7 cellular contexts compared by ENCODE assay signal in the genomic region with DNA sequence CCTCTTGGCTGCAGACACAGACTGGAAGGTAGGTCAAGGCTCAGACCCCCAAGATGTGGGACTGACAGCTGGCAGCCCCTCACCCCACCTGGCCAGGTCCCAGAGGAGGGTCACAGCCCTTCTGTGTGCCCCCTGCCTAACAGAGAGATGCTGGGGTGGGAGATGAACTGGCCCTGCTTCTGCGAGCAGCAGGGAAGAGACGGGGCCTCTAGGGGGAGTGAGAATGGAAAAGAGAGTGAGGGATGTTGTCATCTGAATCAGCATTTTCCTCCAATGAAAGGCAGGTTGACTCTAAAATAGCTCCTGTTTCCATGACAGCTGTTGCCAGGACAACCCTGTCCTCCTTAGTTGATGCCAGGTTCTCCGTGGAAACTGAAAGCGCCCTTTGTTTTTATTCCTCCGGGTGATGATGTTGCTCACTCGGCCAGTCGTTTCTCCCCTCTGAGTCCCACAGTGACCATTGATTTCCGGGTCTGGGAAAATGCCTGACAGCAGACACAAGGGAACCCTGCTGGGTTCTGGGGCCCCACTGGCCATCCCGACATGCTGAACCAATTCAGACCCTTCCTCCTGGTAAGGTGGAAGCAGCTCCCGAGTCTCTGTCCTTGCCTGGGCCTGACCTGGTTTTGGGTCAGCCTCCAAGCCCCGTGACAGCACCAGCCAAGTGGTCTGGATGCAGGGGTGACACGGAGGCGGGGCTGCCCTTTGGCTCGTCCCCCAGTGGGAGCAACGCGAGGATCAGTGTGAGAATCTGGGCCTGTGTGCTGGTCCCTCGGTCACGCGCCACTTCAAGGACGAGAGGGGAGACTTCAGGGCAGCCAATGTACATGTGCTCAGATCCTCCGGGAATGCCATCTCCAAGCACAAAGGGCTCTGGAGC. TPM values are rescaled to one million over a fixed set of nuclear protein-coding genes. Genes with fewer than 3 reads are reported as not detected.
DNase-seq lines count a peak whose midpoint lies in the region; ATAC-seq and TF ChIP-seq lines count a peak whose summit lies in the region.

No MANE protein-coding gene starts in this region.

- H3K4me3 ChIP-seq in GM12875 (ENCODE audit: low read depth, low read length): no peak overlapping the region

- peak overlapping the region; percentile 98 for H3K27ac ChIP-seq in caudate nucleus (ENCODE audit: low read depth, low read length)

- peaks cover 13% of the 10 kb centered on the region for H3K27me3 Mint-ChIP-seq in T-helper 17 cell
- peaks cover 6 to 8% (median 6%) of the 10 kb centered on the region in 3 donors for H3K27me3 Mint-ChIP-seq in immature natural killer cell (ENCODE audit: low read depth in 3 of 3)

- no peaks in the 10 kb centered on the region for H3K9me3 ChIP-seq in T-helper 17 cell (ENCODE audit: control insufficient read depth, low read length, poor library complexity, severe bottlenecking)

- no peaks in the 10 kb centered on the region for H3K9me3 Mint-ChIP-seq in immature natural killer cell

- H3K4me3 Mint-ChIP-seq in T-helper 17 cell (no peak overlapping the region), immature natural killer cell (peak overlapping the region in 1 of 5 donors; percentile 10)

- peaks cover 8% of the 10 kb centered on the region for H3K4me1 Mint-ChIP-seq in T-helper 17 cell
- peaks cover 0 to 1% of the 10 kb centered on the region in 2 donors for H3K4me1 Mint-ChIP-seq in immature natural killer cell

- H3K27ac Mint-ChIP-seq in T-helper 17 cell (peak overlapping the region; percentile 27), immature natural killer cell (no peak overlapping the region)

- H3K36me3 Mint-ChIP-seq in T-helper 17 cell (ENCODE audit: low read depth) (no peaks in the 10 kb centered on the region), immature natural killer cell (peaks cover 0 to 4% (median 0%) of the 10 kb centered on the region in 3 donors)

- peak; percentile 93 for DNase-seq in NCI-H146 (lab: John Stamatoyannopoulos, UW)
- DNase-seq in T-helper 17 cell: peak in 1 of 3 donors; percentile 40
- DNase-seq in caudate nucleus (lab: John Stamatoyannopoulos, UW): peak; percentile 37 to 98 (median 81)
- DNase-seq in immature natural killer cell: peak in 2 of 3 donors; percentile 26 to 30
- DNase-seq in smooth muscle cell of the brain vasculature (ENCODE audit: low read depth, low spot score): peak; percentile 88

- TF ChIP-seq CTCF in GM12875 (IDR thresholded peaks at IDR 0.05; ENCODE audit: borderline replicate concordance, insufficient read depth, low read depth, low read length): peak; percentile 50; the same call in 1 of the 2 replicates

- peak; percentile 65 for ATAC-seq in HG02870 (IDR thresholded peaks at IDR 0.05; ENCODE audit: unreplicated experiment)
- ATAC-seq in T-helper 17 cell: peak; percentile 78

RNA-seq across cellular contexts. Expression of a gene that starts 4.7 kb away (rescaled TPM):
- total RNA-seq in T-helper 17 cell: 1 to 10 TPM in 1 of 2 donors, under 1 TPM in 1; 0.90 to 1.3 TPM
- under 1 TPM in 1 of 3 donors, not detected in 2; 0.18 TPM for polyA plus RNA-seq in immature natural killer cell

RNA-seq across cellular contexts. Expression of a gene that starts 20.1 kb away (rescaled TPM):
- 10 to 100 TPM; 20.7 to 24.7 TPM for total RNA-seq in T-helper 17 cell
- 10 to 100 TPM in 1 of 3 donors, 1 to 10 TPM in 2; 4.5 to 11.9 (median 5.9) TPM for polyA plus RNA-seq in immature natural killer cell
